ENCODE assay signal across 8 cellular contexts in genomic region chr19:36331353-36332228, GRCh38. TPM values are rescaled to one million over a fixed set of nuclear protein-coding genes. Genes with fewer than 3 reads are reported as not detected.
DNase-seq lines count a peak whose midpoint lies in the region; ATAC-seq, FAIRE-seq and TF ChIP-seq lines count a peak whose summit lies in the region.

No MANE protein-coding gene starts in this region.

- H3K9ac ChIP-seq in endocrine pancreas (ENCODE audit: control insufficient read depth, insufficient read depth, low read length), result peak overlapping the region; percentile 67

- peaks cover 47% of the 10 kb centered on the region for H3K36me3 Mint-ChIP-seq in activated CD8-positive, alpha-beta T cell treated with anti-CD3 and anti-CD28 coated beads, Interleukin-2, amount 10 ng/mL, durations not matched to agents 7 days and 5 days (ENCODE audit: low read depth)

- DNase-seq in D721Med (ENCODE audit: insufficient read length, low spot score), result peak; percentile 49
- peak; percentile 92 for DNase-seq in H7
- peak; percentile 41 to 73 for DNase-seq in NCI-H446 (lab: John Stamatoyannopoulos, UW)
- DNase-seq in activated CD8-positive, alpha-beta T cell treated with anti-CD3 and anti-CD28 coated beads, Interleukin-2, amount 10 ng/mL, durations not matched to agents 7 days and 5 days, result peak; percentile 83
- peak; percentile 95 for DNase-seq in medulla oblongata (ENCODE audit: extremely low spot score)
- peak; percentile 13 to 51 (median 22) for DNase-seq in stimulated activated CD4-positive, alpha-beta T cell treated with anti-CD3 and anti-CD28 coated beads, TNF-alpha, amount 100 ng/mL, for 24 hours (ENCODE audit: low read depth in 3 of 3)

- peak overlapping the region; percentile 30 for H3K27ac Mint-ChIP-seq in activated CD8-positive, alpha-beta T cell treated with anti-CD3 and anti-CD28 coated beads, Interleukin-2, amount 10 ng/mL, durations not matched to agents 7 days and 5 days

- peak overlapping the region; percentile 71 for H3K4me3 Mint-ChIP-seq in activated CD8-positive, alpha-beta T cell treated with anti-CD3 and anti-CD28 coated beads, Interleukin-2, amount 10 ng/mL, durations not matched to agents 7 days and 5 days

- no peak for TF ChIP-seq CTCF in D721Med (IDR thresholded peaks at IDR 0.05; ENCODE audit: insufficient read depth, missing control alignments)

- no peaks in the 10 kb centered on the region for H3K9me3 ChIP-seq in endocrine pancreas (ENCODE audit: control insufficient read depth, low read length)

- peaks cover 21% of the 10 kb centered on the region for H3K4me1 Mint-ChIP-seq in activated CD8-positive, alpha-beta T cell treated with anti-CD3 and anti-CD28 coated beads, Interleukin-2, amount 10 ng/mL, durations not matched to agents 7 days and 5 days (ENCODE audit: low read depth)

- H3K27me3 ChIP-seq in H7 (ENCODE audit: control insufficient read depth, insufficient read depth, low read length) (no peaks in the 10 kb centered on the region), endocrine pancreas (ENCODE audit: control insufficient read depth, insufficient read depth, low read length) (no peaks in the 10 kb centered on the region)

- peaks cover 52% of the 10 kb centered on the region for H3K9me3 Mint-ChIP-seq in activated CD8-positive, alpha-beta T cell treated with anti-CD3 and anti-CD28 coated beads, Interleukin-2, amount 10 ng/mL, durations not matched to agents 7 days and 5 days (ENCODE audit: insufficient read depth)

- no peaks in the 10 kb centered on the region for H3K27me3 Mint-ChIP-seq in activated CD8-positive, alpha-beta T cell treated with anti-CD3 and anti-CD28 coated beads, Interleukin-2, amount 10 ng/mL, durations not matched to agents 7 days and 5 days (ENCODE audit: low read depth)

- peak; percentile 95 for ATAC-seq in activated CD8-positive, alpha-beta T cell treated with anti-CD3 and anti-CD28 coated beads, Interleukin-2, amount 10 ng/mL, durations not matched to agents 7 days and 5 days
- ATAC-seq in HG03095 (IDR thresholded peaks at IDR 0.05; ENCODE audit: unreplicated experiment), result no peak

- H3K4me3 ChIP-seq in H7 (ENCODE audit: insufficient read depth, low read depth, low read length), result peak overlapping the region; percentile 97
- H3K4me3 ChIP-seq in endocrine pancreas (ENCODE audit: control insufficient read depth, insufficient read depth, low read length), result peak overlapping the region; percentile 86

- peak; percentile 94 for FAIRE-seq in D721Med (lab: Jason Lieb, UNC)

- POLR2A ChIA-PET in activated CD8-positive, alpha-beta T cell treated with anti-CD3 and anti-CD28 coated beads, Interleukin-2, amount 10 ng/mL, durations not matched to agents 7 days and 5 days (lab: Charles Lee), result no interaction called here

- H3K36me3 ChIP-seq in H7 (replicated peaks; ENCODE audit: control insufficient read depth, insufficient read depth, low read length) (peaks cover 20% of the 10 kb centered on the region), endocrine pancreas (ENCODE audit: control insufficient read depth, insufficient read depth, low read length) (no peaks in the 10 kb centered on the region)

- CTCF ChIA-PET in activated CD8-positive, alpha-beta T cell treated with anti-CD3 and anti-CD28 coated beads, Interleukin-2, amount 10 ng/mL, durations not matched to agents 7 days and 5 days (lab: Charles Lee), result no interaction called here

- H3K4me1 ChIP-seq in endocrine pancreas (ENCODE audit: control insufficient read depth, insufficient read depth, low read length), result peaks cover 7% of the 10 kb centered on the region

RNA-seq across cellular contexts. Expression of gene ZFP14, which starts 47.4 kb away (rescaled TPM):
- total RNA-seq in H7 (2014; rRNA removed; shearing (Covaris generic)), result 4.2 and 5.7 TPM in 2 replicates
- total RNA-seq in activated CD8-positive, alpha-beta T cell treated with anti-CD3 and anti-CD28 coated beads, Interleukin-2, amount 10 ng/mL, durations not matched to agents 7 days and 5 days, result 1 to 10 TPM; 4.1 to 5.4 TPM

Comparison
In these comparisons a context has a peak if more than half of its experiments do, and no peak if none do; other contexts are left out.
1. DNase-seq: peak in every context shown above with its lines; median percentile 95 in medulla oblongata; 92 in H7; 83 in activated CD8-positive, alpha-beta T cell treated with anti-CD3 and anti-CD28 coated beads, Interleukin-2, amount 10 ng/mL, durations not matched to agents 7 days and 5 days; 57 in NCI-H446; 49 in D721Med; 22 in stimulated activated CD4-positive, alpha-beta T cell treated with anti-CD3 and anti-CD28 coated beads, TNF-alpha, amount 100 ng/mL, for 24 hours.